Comparison of ENCODE assay signal across 16 cellular contexts in genomic region chr9:13493697-13494096, GRCh38.
DNase-seq lines count a peak whose midpoint lies in the region; ATAC-seq and TF ChIP-seq lines count a peak whose summit lies in the region.
"Had no signal": no experiment of that assay in that cellular context is flagged by ENCODE, and none has a peak within 500 bp of the region (broad histone marks: within the 10 kb centered on the region; RNA-seq: fewer than 3 reads in every experiment).

No MANE protein-coding gene starts in this region.

- H3K27ac ChIP-seq in mammary epithelial cell (ENCODE audit: insufficient read depth, low read depth, low read length): no peak overlapping the region
- peak overlapping the region; percentile 23 to 44 for H3K27ac ChIP-seq in ascending aorta
- H3K27ac ChIP-seq in iPS-20b (ENCODE audit: low read length): peak overlapping the region; percentile 44
- H3K27ac ChIP-seq: BLaER1, GM23248 had no signal

- no peaks in the 10 kb centered on the region for H3K36me3 Mint-ChIP-seq in MCF 10A (ENCODE audit: insufficient read depth, unreplicated experiment)
- H3K36me3 Mint-ChIP-seq in activated CD4-positive, alpha-beta T cell treated with anti-CD3 and anti-CD28 coated beads, Interleukin-2, amount 10 ng/mL, durations not matched to agents 24 days and 14 days (ENCODE audit: low read depth): no peaks in the 10 kb centered on the region
- H3K36me3 Mint-ChIP-seq: CD14-positive monocyte; CD4-positive, alpha-beta memory T cell had no signal

- H3K27me3 ChIP-seq in mammary epithelial cell (ENCODE audit: insufficient read depth, low read length): no peaks in the 10 kb centered on the region
- no peaks in the 10 kb centered on the region for H3K27me3 ChIP-seq in ascending aorta
- no peaks in the 10 kb centered on the region for H3K27me3 ChIP-seq in iPS-20b (ENCODE audit: insufficient read depth, low read length)
- H3K27me3 ChIP-seq: BLaER1 had no signal

- H3K27ac Mint-ChIP-seq in MCF 10A (ENCODE audit: low read depth, unreplicated experiment): peak overlapping the region; percentile 63
- no peak overlapping the region for H3K27ac Mint-ChIP-seq in activated CD4-positive, alpha-beta T cell treated with anti-CD3 and anti-CD28 coated beads, Interleukin-2, amount 10 ng/mL, durations not matched to agents 24 days and 14 days
- H3K27ac Mint-ChIP-seq: CD14-positive monocyte; CD4-positive, alpha-beta memory T cell had no signal

- TF ChIP-seq CTCF in MCF 10A (IDR thresholded peaks at IDR 0.05; ENCODE audit: unreplicated experiment): no peak
- TF ChIP-seq CTCF in mammary epithelial cell (conservative IDR thresholded peaks at IDR 0.05 in 1 of 2, IDR thresholded peaks at IDR 0.05 in 1 of 2; ENCODE audit: extremely low read depth in 1 of 2, insufficient read depth in 1 of 2, low read depth in 1 of 2, low read length in 2 of 2): no peak
- TF ChIP-seq CTCF in ascending aorta (IDR thresholded peaks at IDR 0.05): no peak

- ATAC-seq in GM18511 (IDR thresholded peaks at IDR 0.05; ENCODE audit: unreplicated experiment): no peak

- H3K79me2 ChIP-seq in mammary epithelial cell (ENCODE audit: insufficient read depth, low read length): no peaks in the 10 kb centered on the region

- peaks cover 42% of the 10 kb centered on the region for H3K4me1 Mint-ChIP-seq in MCF 10A (ENCODE audit: insufficient read depth, unreplicated experiment)
- no peaks in the 10 kb centered on the region for H3K4me1 Mint-ChIP-seq in activated CD4-positive, alpha-beta T cell treated with anti-CD3 and anti-CD28 coated beads, Interleukin-2, amount 10 ng/mL, durations not matched to agents 24 days and 14 days
- H3K4me1 Mint-ChIP-seq: CD14-positive monocyte; CD4-positive, alpha-beta memory T cell had no signal

- 73% methylated on average over 3 of the region's 3 CpGs for WGBS in mammary epithelial cell (ENCODE audit: low coverage, missing lambda C conversion rate)

- intact Hi-C loops in MCF 10A (cut with micrococcal nuclease) (no loop called here), mammary epithelial cell (cut with micrococcal nuclease) (no loop called here), ascending aorta (cut with DNase I) (no loop called here)
- intact Hi-C loops in activated CD4-positive, alpha-beta T cell treated with anti-CD3 and anti-CD28 coated beads, Interleukin-2, amount 10 ng/mL, durations not matched to agents 24 days and 14 days (cut with micrococcal nuclease): no loop called here

- H3K9me3 Mint-ChIP-seq in MCF 10A (ENCODE audit: unreplicated experiment): no peaks in the 10 kb centered on the region
- H3K9me3 Mint-ChIP-seq in activated CD4-positive, alpha-beta T cell treated with anti-CD3 and anti-CD28 coated beads, Interleukin-2, amount 10 ng/mL, durations not matched to agents 24 days and 14 days: no peaks in the 10 kb centered on the region

- no peak overlapping the region for H3K9ac ChIP-seq in mammary epithelial cell (ENCODE audit: insufficient read depth, low read length)
- H3K9ac ChIP-seq in iPS-20b (ENCODE audit: low read depth, low read length): no peak overlapping the region; the same call in 1 of the 2 replicates
- H3K9ac ChIP-seq: BLaER1, GM23248 had no signal

- H3K27me3 Mint-ChIP-seq in MCF 10A (ENCODE audit: insufficient read depth, unreplicated experiment): no peaks in the 10 kb centered on the region
- H3K27me3 Mint-ChIP-seq in activated CD4-positive, alpha-beta T cell treated with anti-CD3 and anti-CD28 coated beads, Interleukin-2, amount 10 ng/mL, durations not matched to agents 24 days and 14 days: no peaks in the 10 kb centered on the region
- H3K27me3 Mint-ChIP-seq: CD4-positive, alpha-beta memory T cell had no signal

- no peak overlapping the region for H3K4me3 Mint-ChIP-seq in MCF 10A (ENCODE audit: unreplicated experiment)
- no peak overlapping the region for H3K4me3 Mint-ChIP-seq in activated CD4-positive, alpha-beta T cell treated with anti-CD3 and anti-CD28 coated beads, Interleukin-2, amount 10 ng/mL, durations not matched to agents 24 days and 14 days
- H3K4me3 Mint-ChIP-seq: CD14-positive monocyte; CD4-positive, alpha-beta memory T cell had no signal

- H3K4me3 ChIP-seq in mammary epithelial cell (replicated peaks in 1 of 3; ENCODE audit: insufficient read depth in 1 of 3, low read depth in 2 of 3, low read length in 3 of 3) (no peak overlapping the region), ascending aorta (no peak overlapping the region), iPS-20b (ENCODE audit: low read length) (no peak overlapping the region)
- H3K4me3 ChIP-seq: BLaER1, GM23248 had no signal

- CTCF ChIA-PET in MCF 10A (lab: Yijun Ruan, JAX): interaction anchor here (0.5 kb wide), 1 partner anchor 927 kb away, joined by 4 read pairs; no protein-coding TSS in a partner anchor
- CTCF ChIA-PET in mammary epithelial cell (lab: Charles Lee; ENCODE audit: low non-redundant PET): no interaction called here

- POLR2A ChIA-PET in MCF 10A (lab: Yijun Ruan, JAX): interaction anchor here (0.5 to 3.3 kb wide), 14 partner anchors 9 to 700 kb away, joined by 3 to 22 read pairs (median 4); no protein-coding TSS in a partner anchor

- no peak overlapping the region for H3K4me2 ChIP-seq in mammary epithelial cell (ENCODE audit: insufficient read depth, low read depth, low read length)
- H3K4me2 ChIP-seq: BLaER1 had no signal

- DNase-seq in MCF 10A (ENCODE audit: unreplicated experiment) (peak; percentile 33), mammary epithelial cell (no peak), ascending aorta (ENCODE audit: low spot score in 2 of 2) (no peak)
- DNase-seq in activated CD4-positive, alpha-beta T cell treated with anti-CD3 and anti-CD28 coated beads, Interleukin-2, amount 10 ng/mL, durations not matched to agents 24 days and 14 days: no peak
- DNase-seq in effector CD4-positive, alpha-beta T cell: no peak
- no peak for DNase-seq in stimulated activated naive CD4-positive, alpha-beta T cell treated with Interleukin-2 at 50 U/mL for 16 hours (lab: John Stamatoyannopoulos, UW)
- DNase-seq: 8988T; CD4-positive, alpha-beta memory T cell; DMS79 treated with DMSO at 0.1 percent for 48 hours; GF-D8; GM23248; H7 had no signal

- no TSS peak for BruUV-seq in MCF 10A (replicated peaks; lab: Mats Ljungman, UMichigan)
- no TSS peak for BruUV-seq in mammary epithelial cell (replicated peaks; lab: Mats Ljungman, UMichigan)

- in situ Hi-C loops in mammary epithelial cell (cut with MboI; ENCODE audit: low sequenced_read_pairs in 2 of 2): no loop called here

- dilution Hi-C loops in mammary epithelial cell (cut with HindIII; ENCODE audit: low sequenced_read_pairs): no loop called here

- H3K36me3 ChIP-seq in mammary epithelial cell (ENCODE audit: insufficient read depth, low read length): no peaks in the 10 kb centered on the region
- no peaks in the 10 kb centered on the region for H3K36me3 ChIP-seq in ascending aorta
- no peaks in the 10 kb centered on the region for H3K36me3 ChIP-seq in iPS-20b (ENCODE audit: insufficient read depth, low read depth, low read length)
- H3K36me3 ChIP-seq: BLaER1 had no signal

- peaks cover 6% of the 10 kb centered on the region for H3K4me1 ChIP-seq in mammary epithelial cell (ENCODE audit: insufficient read depth, low read length)
- peaks cover 0 to 16% of the 10 kb centered on the region in 2 donors for H3K4me1 ChIP-seq in ascending aorta
- H3K4me1 ChIP-seq in iPS-20b (ENCODE audit: insufficient read depth, low read length): peaks cover 39% of the 10 kb centered on the region
- H3K4me1 ChIP-seq: BLaER1 had no signal

- H2AFZ ChIP-seq in mammary epithelial cell (ENCODE audit: low read depth, low read length): no peak overlapping the region
- H2AFZ ChIP-seq: GM23248 had no signal

- no peaks in the 10 kb centered on the region for H4K20me1 ChIP-seq in mammary epithelial cell (ENCODE audit: insufficient read depth, low read length)
- H4K20me1 ChIP-seq: BLaER1 had no signal

- H3K9me3 ChIP-seq in mammary epithelial cell (replicated peaks; ENCODE audit: insufficient read depth, low read length) (no peaks in the 10 kb centered on the region), ascending aorta (no peaks in the 10 kb centered on the region), iPS-20b (ENCODE audit: insufficient read depth, low read depth, low read length) (peaks cover 4% of the 10 kb centered on the region; the same call in 1 of the 2 replicates)
- H3K9me3 ChIP-seq: BLaER1 had no signal
